In genomic region chr7:158031820-158032424, GRCh38 we compare ENCODE assay signal across 16 cellular contexts.
"Had no signal": no experiment of that assay in that cellular context is flagged by ENCODE, and none has a peak within 500 bp of the region (broad histone marks: within the 10 kb centered on the region; RNA-seq: fewer than 3 reads in every experiment).

No MANE protein-coding gene starts in this region.

- H3K27ac ChIP-seq: ascending aorta, colonic mucosa, heart right ventricle, psoas muscle, vagina, VCaP had no signal

- H3K27ac Mint-ChIP-seq: activated CD4-positive, alpha-beta memory T cell treated with anti-CD3 and anti-CD28 coated beads for 36 hours had no signal

- DNase-seq: activated CD4-positive, alpha-beta memory T cell treated with anti-CD3 and anti-CD28 coated beads for 36 hours; activated naive CD4-positive, alpha-beta T cell; activated T-cell treated with anti-CD3 and anti-CD28 coated beads, Interleukin-2, amount 50 U/mL, for 48 hours; colonic mucosa; effector CD4-positive, alpha-beta T cell; heart right ventricle; left ventricle myocardium superior; mesendoderm; occipital lobe; psoas muscle; stimulated activated CD4-positive, alpha-beta T cell treated with anti-CD3 and anti-CD28 coated beads, Interleukin-15, amount 100 ng/mL, for 24 hours; stimulated activated CD4-positive, alpha-beta T cell treated with anti-CD3 and anti-CD28 coated beads, Interleukin-4, amount 100 ng/mL, for 4 hours; T-helper 1 cell had no signal

- H3K9me3 ChIP-seq: ascending aorta, colonic mucosa, psoas muscle, vagina had no signal

- H3K4me1 ChIP-seq: ascending aorta, colonic mucosa, heart right ventricle, psoas muscle, vagina had no signal

- H3K27me3 ChIP-seq: ascending aorta, colonic mucosa, vagina had no signal

- H3K36me3 ChIP-seq: ascending aorta, colonic mucosa, heart right ventricle, vagina had no signal

- H3K4me3 Mint-ChIP-seq: activated CD4-positive, alpha-beta memory T cell treated with anti-CD3 and anti-CD28 coated beads for 36 hours had no signal
